In the genomic region with DNA sequence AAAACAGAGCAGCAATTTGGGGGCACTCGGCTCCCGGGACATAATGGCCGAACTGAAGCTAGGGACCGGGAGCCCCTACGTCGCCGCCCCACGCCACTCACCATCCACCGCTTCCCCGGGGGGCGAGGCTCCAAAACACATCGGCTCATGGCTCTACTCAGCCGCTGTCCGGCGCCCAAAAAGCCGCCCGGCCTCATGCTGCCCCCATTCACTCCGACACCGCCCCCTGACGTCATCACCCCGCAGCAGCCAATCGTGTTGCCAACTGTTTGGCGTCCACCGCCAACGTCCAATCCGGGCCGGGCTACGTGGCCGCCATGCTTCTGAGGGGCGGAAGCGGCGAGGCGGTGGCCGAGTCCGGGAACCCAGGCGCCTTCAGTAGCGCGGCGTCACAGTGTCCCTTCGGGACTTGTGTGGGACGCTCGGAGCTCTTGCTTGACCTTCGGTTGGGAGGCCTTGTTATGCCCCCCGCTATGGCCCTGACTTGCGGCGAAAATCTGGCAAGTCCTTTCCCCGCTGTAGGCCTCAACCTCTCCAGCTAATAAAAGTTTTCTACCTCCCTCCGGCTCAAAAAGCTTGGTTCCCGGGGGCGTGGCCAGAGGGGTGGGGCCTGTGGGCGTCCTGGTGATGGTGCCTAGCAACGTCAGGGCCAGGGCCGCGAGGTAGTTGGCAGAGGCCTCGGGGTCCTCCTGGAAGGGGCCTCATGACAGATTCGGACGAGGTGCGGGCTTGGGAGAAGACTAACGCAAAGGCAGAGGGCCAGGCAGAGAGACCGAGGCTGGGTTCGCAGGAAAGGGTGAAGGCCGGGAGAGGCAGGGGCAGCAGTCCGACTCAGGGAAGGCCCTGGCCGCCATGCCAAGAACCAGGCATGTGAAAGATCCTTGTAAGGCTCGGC, we compare ENCODE assay signal across 8 cellular contexts. TPM values are rescaled to one million over a fixed set of nuclear protein-coding genes. Genes with fewer than 3 reads are reported as not detected.
DNase-seq lines count a peak whose midpoint lies in the region; TF ChIP-seq lines count a peak whose summit lies in the region.

Gene PTRH1, minus strand, starts transcription at position 221 of the 895 bp plus-strand sequence. Its CDS starts 24 bp downstream, at position 197.
A gene with protein sequence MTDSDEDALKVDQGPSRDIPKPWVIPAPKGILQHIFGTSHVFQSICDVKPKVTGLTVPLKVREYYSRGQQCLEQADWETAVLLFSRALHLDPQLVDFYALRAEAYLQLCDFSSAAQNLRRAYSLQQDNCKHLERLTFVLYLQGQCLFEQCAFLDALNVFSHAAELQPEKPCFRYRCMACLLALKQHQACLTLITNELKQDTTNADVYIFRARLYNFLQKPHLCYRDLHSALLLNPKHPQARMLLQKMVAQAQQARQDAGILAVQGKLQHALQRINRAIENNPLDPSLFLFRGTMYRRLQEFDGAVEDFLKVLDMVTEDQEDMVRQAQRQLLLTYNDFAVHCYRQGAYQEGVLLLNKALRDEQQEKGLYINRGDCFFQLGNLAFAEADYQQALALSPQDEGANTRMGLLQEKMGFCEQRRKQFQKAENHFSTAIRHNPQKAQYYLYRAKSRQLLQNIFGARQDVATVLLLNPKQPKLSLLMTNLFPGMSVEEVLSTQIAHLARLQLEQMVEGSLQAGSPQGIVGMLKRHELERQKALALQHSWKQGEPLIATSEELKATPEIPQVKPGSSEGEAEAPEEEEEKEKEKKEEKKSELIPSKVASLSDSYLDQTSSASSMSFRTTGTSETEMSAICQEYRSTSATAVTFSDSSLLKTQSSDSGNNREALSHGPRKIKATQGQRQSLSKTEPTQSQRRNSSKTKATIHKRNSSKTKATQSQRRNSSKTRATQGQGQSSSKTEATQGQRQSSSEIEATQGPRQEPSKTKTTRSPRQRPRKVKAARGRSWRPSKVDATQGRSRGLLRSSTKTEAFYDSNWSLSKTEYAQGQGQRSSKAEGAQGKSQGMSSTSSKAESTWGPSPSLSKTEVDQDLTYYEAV (plus strand): TSS at position 637 of the 895 bp plus-strand sequence. CDS start 67 bp downstream, at position 704.

- in situ Hi-C loops in HAP-1 (cut with MboI; ENCODE audit: low sequenced_read_pairs), result no loop called here

- H3K27me3 Mint-ChIP-seq in nephron progenitor cell (ENCODE audit: low read depth, poor library complexity), result peaks cover 42% of the 10 kb centered on the region
- no peaks in the 10 kb centered on the region for H3K27me3 Mint-ChIP-seq in stimulated activated naive CD8-positive, alpha-beta T cell treated with anti-CD3 and anti-CD28 coated beads, Interleukin-15, Interleukin-2, amounts not matched to agents 100 ng/mL and 50 ng/mL, for 24 hours

- no peaks in the 10 kb centered on the region for H3K9me3 ChIP-seq in ES-I3 (ENCODE audit: control insufficient read depth, insufficient read depth, low read length)
- no peaks in the 10 kb centered on the region for H3K9me3 ChIP-seq in HAP-1
- H3K9me3 ChIP-seq in MG63, result no peaks in the 10 kb centered on the region

- H3K36me3 Mint-ChIP-seq in nephron progenitor cell (ENCODE audit: low read depth), result no peaks in the 10 kb centered on the region
- peaks cover 4% of the 10 kb centered on the region for H3K36me3 Mint-ChIP-seq in stimulated activated naive CD8-positive, alpha-beta T cell treated with anti-CD3 and anti-CD28 coated beads, Interleukin-15, Interleukin-2, amounts not matched to agents 100 ng/mL and 50 ng/mL, for 24 hours (ENCODE audit: low read depth)

- H3K9me3 Mint-ChIP-seq in nephron progenitor cell, result no peaks in the 10 kb centered on the region
- no peaks in the 10 kb centered on the region for H3K9me3 Mint-ChIP-seq in stimulated activated naive CD8-positive, alpha-beta T cell treated with anti-CD3 and anti-CD28 coated beads, Interleukin-15, Interleukin-2, amounts not matched to agents 100 ng/mL and 50 ng/mL, for 24 hours

- H3K4me3 ChIP-seq in HAP-1, result peak within 1 kb of the TSS; percentile 51
- H3K4me3 ChIP-seq in MG63, result peak within 1 kb of the TSS; percentile 81

- H3K27me3 ChIP-seq in HAP-1 (ENCODE audit: low read depth) (no peaks in the 10 kb centered on the region), MG63 (no peaks in the 10 kb centered on the region)

- no peak for TF ChIP-seq CTCF in nephron progenitor cell (IDR thresholded peaks at IDR 0.05)

- H3K36me3 ChIP-seq in ES-I3 (ENCODE audit: insufficient read depth, low read length) (no peaks in the 10 kb centered on the region), HAP-1 (replicated peaks) (no peaks in the 10 kb centered on the region), MG63 (peaks cover 3% of the 10 kb centered on the region)

- H3K9ac ChIP-seq in ES-I3 (ENCODE audit: low read depth, low read length), result peak within 1 kb of the TSS; percentile 84; the same call in 1 of the 2 replicates

- DNase-seq in HAP-1 (ENCODE audit: low spot score in 2 of 2) (peak; percentile 90 to 99), MG63 (peak; percentile 97), SHP77 (lab: John Stamatoyannopoulos, UW) (peak; percentile 91 to 96), activated gamma-delta T cell (lab: John Stamatoyannopoulos, UW) (peak; percentile 93), fibroblast of the conjunctiva (ENCODE audit: low read depth) (peak; percentile 87), nephron progenitor cell (peak; percentile 99)

- peak within 1 kb of the TSS; percentile 96 for H3K4me3 Mint-ChIP-seq in nephron progenitor cell
- peak within 1 kb of the TSS; percentile 100 for H3K4me3 Mint-ChIP-seq in stimulated activated naive CD8-positive, alpha-beta T cell treated with anti-CD3 and anti-CD28 coated beads, Interleukin-15, Interleukin-2, amounts not matched to agents 100 ng/mL and 50 ng/mL, for 24 hours

- H3K27ac Mint-ChIP-seq in nephron progenitor cell, result no peak within 1 kb of the TSS
- H3K27ac Mint-ChIP-seq in stimulated activated naive CD8-positive, alpha-beta T cell treated with anti-CD3 and anti-CD28 coated beads, Interleukin-15, Interleukin-2, amounts not matched to agents 100 ng/mL and 50 ng/mL, for 24 hours, result peak within 1 kb of the TSS; percentile 97

- H3K4me1 ChIP-seq in ES-I3 (ENCODE audit: insufficient read depth, low read length), result no peaks in the 10 kb centered on the region; the same call in 1 of the 2 replicates
- peaks cover 4% of the 10 kb centered on the region for H3K4me1 ChIP-seq in HAP-1

- H3K4me1 Mint-ChIP-seq in nephron progenitor cell, result peaks cover 30% of the 10 kb centered on the region
- H3K4me1 Mint-ChIP-seq in stimulated activated naive CD8-positive, alpha-beta T cell treated with anti-CD3 and anti-CD28 coated beads, Interleukin-15, Interleukin-2, amounts not matched to agents 100 ng/mL and 50 ng/mL, for 24 hours (ENCODE audit: low read depth), result peaks cover 36% of the 10 kb centered on the region

RNA-seq across cellular contexts. Expression of gene PTRH1, which starts in this region (rescaled TPM):
- total RNA-seq in MG63 (2014; rRNA removed; shearing (Covaris generic); ENCODE audit: low replicate concordance), result 15.9 and 26.7 TPM in 2 replicates

RNA-seq across cellular contexts. Expression of the second gene that starts in this region (rescaled TPM):
- not detected in 2 replicates for total RNA-seq in MG63 (2014; rRNA removed; shearing (Covaris generic); ENCODE audit: low replicate concordance)

Comparison
In these comparisons a context has a peak if more than half of its experiments do, and no peak if none do; other contexts are left out.
1. Peak in every context shown above with its lines: DNase-seq and H3K4me3 ChIP-seq.